Comparison of ENCODE assay signal across 10 cellular contexts in genomic region chr19:34475026-34475974, GRCh38. TPM values are rescaled to one million over a fixed set of nuclear protein-coding genes. Genes with fewer than 3 reads are reported as not detected.
DNase-seq lines count a peak whose midpoint lies in the region; ATAC-seq and TF ChIP-seq lines count a peak whose summit lies in the region.
"Had no signal": no experiment of that assay in that cellular context is flagged by ENCODE, and none has a peak within 500 bp of the region (broad histone marks: within the 10 kb centered on the region; RNA-seq: fewer than 3 reads in every experiment).

No MANE protein-coding gene starts in this region.

- peaks cover 27% of the 10 kb centered on the region for H3K36me3 Mint-ChIP-seq in activated CD4-positive, alpha-beta T cell treated with anti-CD3 and anti-CD28 coated beads for 36 hours (ENCODE audit: low read depth)

- peaks cover 9% of the 10 kb centered on the region for H4K20me1 ChIP-seq in PC-9 (ENCODE audit: insufficient read depth)

- POLR2A ChIA-PET in activated CD4-positive, alpha-beta T cell treated with anti-CD3 and anti-CD28 coated beads for 36 hours (lab: Charles Lee): interaction anchor here (1.9 kb wide), 1 partner anchor 48 kb away, joined by 7 read pairs; the partner anchor contains the start of gene UBA2
- POLR2A ChIA-PET in PC-9 (lab: Charles Lee; ENCODE audit: unreplicated experiment): interaction anchor here (0.6 kb wide), 1 partner anchor 1101 kb away, joined by 7 read pairs; no protein-coding TSS in a partner anchor

- in situ Hi-C loops in HAP-1 (cut with MboI; ENCODE audit: low sequenced_read_pairs): no loop called here

- H3K36me3 ChIP-seq in PC-9 (ENCODE audit: low read depth): no peaks in the 10 kb centered on the region
- H3K36me3 ChIP-seq in HAP-1 (replicated peaks): peaks cover 21% of the 10 kb centered on the region

- H3K9me3 ChIP-seq in PC-9 (ENCODE audit: insufficient read depth, low read depth): no peaks in the 10 kb centered on the region
- H3K9me3 ChIP-seq in HAP-1: no peaks in the 10 kb centered on the region

- H3K27ac ChIP-seq in PC-9 (no peak overlapping the region), skin epidermis (peak overlapping the region in 13 of 21 experiments; percentile 5 to 66 (median 50))

- no peaks in the 10 kb centered on the region for H3K9me2 ChIP-seq in PC-9 (ENCODE audit: insufficient read depth)

- peaks cover 31% of the 10 kb centered on the region for H3F3A ChIP-seq in PC-9 (ENCODE audit: insufficient read depth, low read depth)

- no peak overlapping the region for H2AFZ ChIP-seq in PC-9

- no peak overlapping the region for H3K4me3 Mint-ChIP-seq in activated CD4-positive, alpha-beta T cell treated with anti-CD3 and anti-CD28 coated beads for 36 hours
- H3K4me3 Mint-ChIP-seq: B cell had no signal

- no TSS peak for BruUV-seq in PC-9 (replicated peaks; lab: Mats Ljungman, UMichigan)

- CTCF ChIA-PET in activated CD4-positive, alpha-beta T cell treated with anti-CD3 and anti-CD28 coated beads for 36 hours (lab: Charles Lee): interaction anchor here (0.7 to 1.4 kb wide), 3 partner anchors 26 to 400 kb away, joined by 3 read pairs; no protein-coding TSS in a partner anchor
- CTCF ChIA-PET in PC-9 (lab: Charles Lee): no interaction called here

- H3K4me3 ChIP-seq in PC-9: no peak overlapping the region
- H3K4me3 ChIP-seq in epithelial cell of proximal tubule (ENCODE audit: low read depth, low read length): no peak overlapping the region
- H3K4me3 ChIP-seq in skin epidermis: no peak overlapping the region
- H3K4me3 ChIP-seq in HAP-1: no peak overlapping the region

- intact Hi-C loops in activated CD4-positive, alpha-beta T cell treated with anti-CD3 and anti-CD28 coated beads for 36 hours (cut with DNase I, micrococcal nuclease): loop anchor here (1.0 to 2.0 kb wide), 3 partner anchors 26 to 44 kb away; no protein-coding TSS in a partner anchor
- intact Hi-C loops in PC-9 (cut with micrococcal nuclease; ENCODE audit: unreplicated experiment): no loop called here

- H3K9me3 Mint-ChIP-seq in activated CD4-positive, alpha-beta T cell treated with anti-CD3 and anti-CD28 coated beads for 36 hours (ENCODE audit: low read depth): no peaks in the 10 kb centered on the region

- no peaks in the 10 kb centered on the region for H3K79me2 ChIP-seq in PC-9 (ENCODE audit: low read depth)

- H3K4me1 ChIP-seq in PC-9 (replicated peaks; ENCODE audit: insufficient read depth) (peaks cover 15% of the 10 kb centered on the region), HAP-1 (no peaks in the 10 kb centered on the region)

- TF ChIP-seq CTCF in PC-9 (conservative IDR thresholded peaks at IDR 0.05) (no peak), epithelial cell of proximal tubule (conservative IDR thresholded peaks at IDR 0.05; ENCODE audit: low read depth, low read length) (no peak)

- peak overlapping the region; percentile 88 for H3K27ac Mint-ChIP-seq in activated CD4-positive, alpha-beta T cell treated with anti-CD3 and anti-CD28 coated beads for 36 hours
- H3K27ac Mint-ChIP-seq: B cell had no signal

- DNase-seq in activated CD4-positive, alpha-beta T cell treated with anti-CD3 and anti-CD28 coated beads for 36 hours: peak; percentile 69
- no peak for DNase-seq in activated CD4-positive, alpha-beta T cell treated with anti-CD3 and anti-CD28 coated beads, Interleukin-2, amount 50 U/mL, for 1 hour
- peak in 1 of 2 experiments; percentile 70 for DNase-seq in PC-9
- DNase-seq in epithelial cell of proximal tubule (ENCODE audit: low read depth): peak; percentile 9
- no peak for DNase-seq in NCI-H748 treated with DMSO at 0.1 percent for 48 hours (lab: John Stamatoyannopoulos, UW)
- DNase-seq in HAP-1 (ENCODE audit: low spot score in 2 of 2): no peak
- DNase-seq in GM19238 (ENCODE audit: insufficient read length, low spot score): no peak
- DNase-seq: NCI-H1092 had no signal

- H3K27me3 ChIP-seq in PC-9 (ENCODE audit: insufficient read depth, low read depth): no peaks in the 10 kb centered on the region
- no peaks in the 10 kb centered on the region for H3K27me3 ChIP-seq in HAP-1 (ENCODE audit: low read depth)

- peak overlapping the region; percentile 12; the same call in 1 of the 2 replicates for H3K4me2 ChIP-seq in PC-9

- ATAC-seq in activated CD4-positive, alpha-beta T cell treated with anti-CD3 and anti-CD28 coated beads for 36 hours: peak; percentile 94

- peaks cover 19% of the 10 kb centered on the region for H3K4me1 Mint-ChIP-seq in activated CD4-positive, alpha-beta T cell treated with anti-CD3 and anti-CD28 coated beads for 36 hours
- H3K4me1 Mint-ChIP-seq: B cell had no signal

- peaks cover 10% of the 10 kb centered on the region for H3K27me3 Mint-ChIP-seq in activated CD4-positive, alpha-beta T cell treated with anti-CD3 and anti-CD28 coated beads for 36 hours

RNA-seq across cellular contexts. Expression of gene WTIP, which starts 6.3 kb away (rescaled TPM):
- total RNA-seq in activated CD4-positive, alpha-beta T cell treated with anti-CD3 and anti-CD28 coated beads for 36 hours: 1 to 10 TPM in 1 of 2 experiments, under 1 TPM in 1; 0.60 to 1.0 TPM
- total RNA-seq in PC-9 (2021) (0.50 and 0.63 TPM in 2 replicates), epithelial cell of proximal tubule (4.5 and 27.9 TPM in 2 replicates)

RNA-seq across cellular contexts. Expression of gene UBA2, which starts 47.1 kb away (rescaled TPM):
- 100 to 1,000 TPM; 145 to 225 TPM for total RNA-seq in activated CD4-positive, alpha-beta T cell treated with anti-CD3 and anti-CD28 coated beads for 36 hours
- total RNA-seq in PC-9 (2021) (93.0 and 101 TPM in 2 replicates), epithelial cell of proximal tubule (98.9 and 140 TPM in 2 replicates)

Comparison
In these comparisons a context has a peak if more than half of its experiments do, and no peak if none do; other contexts are left out.
1. DNase-seq: peak in activated CD4-positive, alpha-beta T cell treated with anti-CD3 and anti-CD28 coated beads for 36 hours (single experiment) and epithelial cell of proximal tubule (single experiment); none in activated CD4-positive, alpha-beta T cell treated with anti-CD3 and anti-CD28 coated beads, Interleukin-2, amount 50 U/mL, for 1 hour (single experiment), NCI-H748 treated with DMSO at 0.1 percent for 48 hours (single experiment), HAP-1 (0 of 2) and GM19238 (single experiment).